Comparison of ENCODE assay signal across 8 cellular contexts in the genomic region with DNA sequence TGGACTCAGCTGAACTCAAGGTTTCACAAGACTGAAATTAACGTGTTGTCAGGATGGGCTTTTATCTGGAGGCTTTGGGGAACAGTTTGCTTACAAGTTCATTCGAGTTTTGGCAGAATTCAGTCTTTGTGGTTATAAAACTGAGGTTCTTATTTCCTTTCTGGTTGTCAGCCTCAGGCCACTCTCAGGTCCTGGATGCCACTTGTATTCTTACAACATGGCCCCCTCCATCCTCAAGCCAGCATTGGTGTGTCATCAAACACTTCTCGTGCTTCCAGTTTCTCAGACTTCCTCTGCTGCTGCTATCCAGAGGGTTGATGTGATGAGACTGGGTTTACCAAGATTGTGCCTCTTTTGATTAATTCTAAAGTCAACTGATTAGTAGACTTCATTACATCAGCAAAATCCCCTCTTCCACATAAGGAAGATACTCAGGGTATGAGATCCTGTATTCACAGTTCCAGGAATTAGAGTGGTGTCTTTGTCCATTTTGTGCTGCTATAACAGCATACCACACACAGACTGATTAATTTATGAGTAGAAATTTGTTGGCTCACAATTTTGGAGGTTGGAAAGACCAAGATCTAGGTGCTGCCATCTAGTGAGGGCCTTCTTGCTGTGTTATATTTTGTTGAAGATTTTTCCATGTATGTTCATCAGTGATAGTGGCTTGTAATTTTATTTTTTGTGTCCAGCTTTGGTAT. TPM values are rescaled to one million over a fixed set of nuclear protein-coding genes. Genes with fewer than 3 reads are reported as not detected.
DNase-seq lines count a peak whose midpoint lies in the region; ATAC-seq and TF ChIP-seq lines count a peak whose summit lies in the region.

No MANE protein-coding gene starts in this region.

- TF ChIP-seq CTCF in VCaP (conservative IDR thresholded peaks at IDR 0.05) (peak; percentile 60), fibroblast of the aortic adventitia (IDR thresholded peaks at IDR 0.05; ENCODE audit: insufficient read depth, low read length) (peak; percentile 53)

- no peak overlapping the region; the same call in 1 of the 2 replicates for H3K27ac ChIP-seq in VCaP

- DNase-seq in NCI-H510A treated with DMSO at 0.1 percent for 48 hours (lab: John Stamatoyannopoulos, UW) (peak; percentile 23), NCI-H510A (lab: John Stamatoyannopoulos, UW) (no peak), fibroblast of the aortic adventitia (ENCODE audit: low read depth) (peak; percentile 49), NCI-H1417 (lab: John Stamatoyannopoulos, UW) (no peak), NCI-H187 (lab: John Stamatoyannopoulos, UW) (no peak)

- H3K4me3 ChIP-seq in fibroblast of the aortic adventitia (ENCODE audit: low read depth, low read length), result no peak overlapping the region

- peak; percentile 34 for ATAC-seq in HG03095 (IDR thresholded peaks at IDR 0.05; ENCODE audit: unreplicated experiment)
- ATAC-seq in GM21786 (IDR thresholded peaks at IDR 0.05; ENCODE audit: unreplicated experiment), result no peak

RNA-seq across cellular contexts. Expression of a gene that starts 10.9 kb away (rescaled TPM):
- 47.3 and 91.1 TPM in 2 replicates for total RNA-seq in fibroblast of the aortic adventitia (ENCODE audit: low replicate concordance)

RNA-seq across cellular contexts. Expression of a gene that starts 52.3 kb away (rescaled TPM):
- total RNA-seq in fibroblast of the aortic adventitia (ENCODE audit: low replicate concordance), result 30.4 and 40.2 TPM in 2 replicates

Comparison
In these comparisons a context has a peak if more than half of its experiments do, and no peak if none do; other contexts are left out.
1. DNase-seq: peak in NCI-H510A treated with DMSO at 0.1 percent for 48 hours (single experiment) and fibroblast of the aortic adventitia (single experiment); none in NCI-H510A (single experiment), NCI-H1417 (0 of 3) and NCI-H187 (0 of 2).